Comparison of ENCODE assay signal across 25 cellular contexts in genomic region chr11:69468236-69468635, GRCh38. TPM values are rescaled to one million over a fixed set of nuclear protein-coding genes. Genes with fewer than 3 reads are reported as not detected.
"Had no signal": no experiment of that assay in that cellular context is flagged by ENCODE, and none has a peak within 500 bp of the region (broad histone marks: within the 10 kb centered on the region; RNA-seq: fewer than 3 reads in every experiment).

No MANE protein-coding gene starts in this region.

- H3K27ac ChIP-seq: dorsolateral prefrontal cortex, heart left ventricle, pancreas, prostate gland, right lobe of liver, thoracic aorta, transverse colon had no signal

- H3K27ac Mint-ChIP-seq: naive thymus-derived CD4-positive, alpha-beta T cell; nephron progenitor cell; stimulated activated naive B cell treated with anti-CD40 and anti-IgM and Interleukin-4, amounts not matched to agents 10 μg/mL and 1 μg/mL and 100 μg/mL, for 72 hours had no signal

- H3K4me3 Mint-ChIP-seq: naive thymus-derived CD4-positive, alpha-beta T cell; nephron progenitor cell; stimulated activated naive B cell treated with anti-CD40 and anti-IgM and Interleukin-4, amounts not matched to agents 10 μg/mL and 1 μg/mL and 100 μg/mL, for 72 hours; stimulated activated naive CD8-positive, alpha-beta T cell treated with anti-CD3 and anti-CD28 coated beads, Interleukin-15, amount 100 ng/mL, for 72 hours had no signal

- ATAC-seq: heart left ventricle; naive thymus-derived CD4-positive, alpha-beta T cell; pancreas; stimulated activated naive B cell treated with anti-CD40 and anti-IgM and Interleukin-4, amounts not matched to agents 10 μg/mL and 1 μg/mL and 100 μg/mL, for 72 hours; stimulated activated naive CD8-positive, alpha-beta T cell treated with anti-CD3 and anti-CD28 coated beads, Interleukin-15, amount 100 ng/mL, for 72 hours had no signal

- H3K4me1 ChIP-seq: pancreas, prostate gland had no signal

- DNase-seq: caudate nucleus; cortex of kidney; dorsolateral prefrontal cortex; effector CD8-positive, alpha-beta T cell; foreskin melanocyte; hypothalamus; mammary epithelial cell; naive thymus-derived CD4-positive, alpha-beta T cell; nephron progenitor cell; stimulated activated CD4-positive, alpha-beta T cell treated with anti-CD3 and anti-CD28 coated beads, Interleukin-15, amount 100 ng/mL, for 24 hours; stimulated activated CD4-positive, alpha-beta T cell treated with anti-CD3 and anti-CD28 coated beads, Interleukin-1b, Interleukin-23, amount 100 ng/mL, for 48 hours; stimulated activated CD4-positive, alpha-beta T cell treated with anti-CD3 and anti-CD28 coated beads, Interleukin-4, amount 100 ng/mL, for 24 hours; stimulated activated naive B cell treated with anti-CD40 and anti-IgM and Interleukin-4, amounts not matched to agents 10 μg/mL and 1 μg/mL and 100 μg/mL, for 72 hours; stimulated activated naive CD8-positive, alpha-beta T cell treated with anti-CD3 and anti-CD28 coated beads, Interleukin-15, amount 100 ng/mL, for 72 hours; transverse colon had no signal

- H3K4me3 ChIP-seq: dorsolateral prefrontal cortex, heart left ventricle, pancreas, prostate gland, right lobe of liver, thoracic aorta, transverse colon had no signal

- H3K9me3 ChIP-seq: heart left ventricle, pancreas, prostate gland, right lobe of liver, thoracic aorta, transverse colon had no signal

- H3K36me3 ChIP-seq: heart left ventricle, pancreas, prostate gland, right lobe of liver, thoracic aorta, transverse colon had no signal

- H3K27me3 ChIP-seq: heart left ventricle, pancreas, right lobe of liver, transverse colon had no signal

- H3K36me3 Mint-ChIP-seq: naive thymus-derived CD4-positive, alpha-beta T cell had no signal

RNA-seq across cellular contexts. Expression of gene LINC01488, which starts 13.2 kb away (rescaled TPM):
- total RNA-seq: dorsolateral prefrontal cortex; mammary epithelial cell; mesenteric fat pad; mononuclear cell; naive thymus-derived CD4-positive, alpha-beta T cell; pancreas; prostate gland; renal cortical epithelial cell; subcutaneous adipose tissue; thoracic aorta; transverse colon; urinary bladder had no signal
